16 cellular contexts compared by ENCODE assay signal in the genomic region with DNA sequence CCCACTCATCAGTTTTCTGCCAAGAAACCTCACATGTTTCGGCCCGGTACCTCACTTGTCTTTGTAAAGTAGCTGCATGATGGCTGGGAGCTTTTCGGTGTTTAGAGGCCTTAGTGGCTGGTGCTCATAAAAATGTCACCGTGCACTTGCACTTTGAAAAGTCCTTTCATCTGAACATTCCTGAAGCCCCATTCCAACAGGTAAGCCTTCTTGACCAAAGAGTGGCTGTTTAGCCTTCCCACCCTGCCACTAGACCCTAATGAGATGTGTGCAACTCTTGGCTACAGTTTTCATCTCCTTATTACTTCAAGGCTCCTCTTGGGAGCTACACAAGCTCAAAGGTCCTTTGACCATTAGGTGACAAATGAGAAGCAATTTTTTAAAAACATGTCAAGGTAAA.
DNase-seq lines count a peak whose midpoint lies in the region; ATAC-seq and TF ChIP-seq lines count a peak whose summit lies in the region.
"Had no signal": no experiment of that assay in that cellular context is flagged by ENCODE, and none has a peak within 500 bp of the region (broad histone marks: within the 10 kb centered on the region; RNA-seq: fewer than 3 reads in every experiment).

No MANE protein-coding gene starts in this region.

- peaks cover 28% of the 10 kb centered on the region for H3K79me2 ChIP-seq in PC-9 (ENCODE audit: low read depth)

- H2BK20ac ChIP-seq in IMR-90 (ENCODE audit: low read depth, low read length), result no peak overlapping the region

- peaks cover 79% of the 10 kb centered on the region for H3K4me1 Mint-ChIP-seq in progenitor cell of endocrine pancreas (ENCODE audit: low read depth)

- H3K18ac ChIP-seq in IMR-90 (ENCODE audit: low read depth, low read length), result no peak overlapping the region

- no peak for TF ChIP-seq POLR2A in IMR-90 (IDR thresholded peaks at IDR 0.05; ENCODE audit: low read depth, low read length)

- in situ Hi-C loops in IMR-90 (cut with MboI; ENCODE audit: low sequenced_read_pairs), result no loop called here

- H3K4me3 Mint-ChIP-seq in progenitor cell of endocrine pancreas (ENCODE audit: low read depth), result peak overlapping the region; percentile 2
- H3K4me3 Mint-ChIP-seq: CD14-positive monocyte; CD8-positive, alpha-beta T cell; IgD-negative memory B cell had no signal

- ATAC-seq in IMR-90 (ENCODE audit: low read depth), result no peak
- ATAC-seq: A549; CD8-positive, alpha-beta T cell; HCT116 had no signal

- no peak overlapping the region for H3K56ac ChIP-seq in IMR-90 (ENCODE audit: extremely low read depth, insufficient read depth, low read length)

- H3K27me3 ChIP-seq in IMR-90 (ENCODE audit: control insufficient read depth, insufficient read depth, low read length) (no peaks in the 10 kb centered on the region), PC-9 (ENCODE audit: insufficient read depth, low read depth) (no peaks in the 10 kb centered on the region)

- H3K4me3 ChIP-seq in IMR-90 (ENCODE audit: insufficient read depth, low read depth, low read length) (no peak overlapping the region), PC-9 (no peak overlapping the region)
- H3K4me3 ChIP-seq: A549 had no signal

- H3K27ac ChIP-seq in IMR-90 (ENCODE audit: insufficient read depth, low read length) (no peak overlapping the region), PC-9 (0 out of 2 replicates have a peak overlapping the region, but pooled peaks have one; percentile 38)
- H3K27ac ChIP-seq: A549, HL-60 had no signal

- H2AFZ ChIP-seq in IMR-90 (replicated peaks; ENCODE audit: low read length, poor library complexity) (no peak overlapping the region), PC-9 (no peak overlapping the region)

- H3K14ac ChIP-seq in IMR-90 (replicated peaks; ENCODE audit: low read depth, low read length), result no peak overlapping the region

- peaks cover 2% of the 10 kb centered on the region for H3K9me3 Mint-ChIP-seq in progenitor cell of endocrine pancreas (ENCODE audit: low read depth)
- H3K9me3 Mint-ChIP-seq: CD8-positive, alpha-beta T cell; IgD-negative memory B cell had no signal

- peak overlapping the region; percentile 22; the same call in 1 of the 2 replicates for H2AK5ac ChIP-seq in IMR-90 (ENCODE audit: low read depth, low read length)

- no peaks in the 10 kb centered on the region for H3K9me2 ChIP-seq in PC-9 (ENCODE audit: insufficient read depth)

- peaks cover 37% of the 10 kb centered on the region; the same call in 1 of the 2 replicates for H4K20me1 ChIP-seq in IMR-90 (ENCODE audit: insufficient read depth, low read length)
- H4K20me1 ChIP-seq in PC-9 (ENCODE audit: insufficient read depth), result peaks cover 14% of the 10 kb centered on the region

- peaks cover 17% of the 10 kb centered on the region for H3K4me1 ChIP-seq in IMR-90 (ENCODE audit: control insufficient read depth, insufficient read depth, low read length)
- H3K4me1 ChIP-seq in PC-9 (replicated peaks; ENCODE audit: insufficient read depth), result peaks cover 36% of the 10 kb centered on the region
- H3K4me1 ChIP-seq: A549 had no signal

- H2BK120ac ChIP-seq in IMR-90 (ENCODE audit: low read depth, low read length), result no peak overlapping the region

- H3K27ac Mint-ChIP-seq in progenitor cell of endocrine pancreas, result peak overlapping the region; percentile 96
- H3K27ac Mint-ChIP-seq: CD14-positive monocyte; CD8-positive, alpha-beta T cell; IgD-negative memory B cell had no signal

- no peak for TF ChIP-seq RAD21 in IMR-90 (IDR thresholded peaks at IDR 0.05; ENCODE audit: low read length)

- POLR2A ChIA-PET in IMR-90 (lab: Charles Lee; ENCODE audit: unreplicated experiment) (no interaction called here), PC-9 (lab: Charles Lee; ENCODE audit: unreplicated experiment) (no interaction called here)

- BruUV-seq in IMR-90 (replicated peaks; lab: Mats Ljungman, UMichigan) (no TSS peak), PC-9 (replicated peaks; lab: Mats Ljungman, UMichigan) (no TSS peak)

- WGBS in IMR-90 (ENCODE audit: extremely low coverage in 2 of 2, insufficient read length in 1 of 2), 2 experiments, result no CpG with 5 or more reads among the region's 4 CpGs

- H3K9me1 ChIP-seq in IMR-90 (ENCODE audit: insufficient read depth, low read length), result peaks cover 15% of the 10 kb centered on the region

- no peak overlapping the region for H2AK9ac ChIP-seq in IMR-90 (replicated peaks; ENCODE audit: low read depth, low read length, poor library complexity)

- H4K91ac ChIP-seq in IMR-90 (ENCODE audit: insufficient read depth, low read depth, low read length), result no peak overlapping the region

- peaks cover 52% of the 10 kb centered on the region; the same call in 1 of the 2 replicates for H3F3A ChIP-seq in PC-9 (ENCODE audit: insufficient read depth, low read depth)

- no peaks in the 10 kb centered on the region for H3K9me3 ChIP-seq in IMR-90 (ENCODE audit: control insufficient read depth, insufficient read depth, low read length)
- no peaks in the 10 kb centered on the region for H3K9me3 ChIP-seq in PC-9 (ENCODE audit: insufficient read depth, low read depth)
- H3K9me3 ChIP-seq: A549 had no signal

- no peak overlapping the region for H2BK15ac ChIP-seq in IMR-90 (ENCODE audit: low read depth, low read length)

- CTCF ChIA-PET in IMR-90 (lab: Yijun Ruan, JAX) (interaction anchor here (0.9 kb wide), 1 partner anchor 12 kb away, joined by 5 read pairs; no protein-coding TSS in a partner anchor), PC-9 (lab: Charles Lee) (interaction anchor here (0.5 kb wide), 1 partner anchor 194 kb away, joined by 3 read pairs; no protein-coding TSS in a partner anchor)

- peak overlapping the region; percentile 33; the same call in 1 of the 2 replicates for H3K23ac ChIP-seq in IMR-90 (ENCODE audit: low read depth, low read length)

- no peak overlapping the region for H3K9ac ChIP-seq in IMR-90 (ENCODE audit: low read depth, low read length)

- no peak overlapping the region for H4K8ac ChIP-seq in IMR-90 (ENCODE audit: low read depth in 2 of 2, low read length in 2 of 2)

- peaks cover 40 to 77% of the 10 kb centered on the region in 2 experiments for H3K79me1 ChIP-seq in IMR-90 (ENCODE audit: low read depth in 1 of 2, low read length in 2 of 2)

- intact Hi-C loops in IMR-90 (cut with micrococcal nuclease) (loop anchor here (5.0 kb wide), 1 partner anchor 132 kb away; no protein-coding TSS in a partner anchor), PC-9 (cut with micrococcal nuclease; ENCODE audit: unreplicated experiment) (no loop called here), cardiac septum (cut with DNase I) (no loop called here)

- no peak overlapping the region for H4K5ac ChIP-seq in IMR-90 (ENCODE audit: low read depth, low read length)

- no peak overlapping the region for H2BK5ac ChIP-seq in IMR-90 (ENCODE audit: low read depth, low read length, poor library complexity, severe bottlenecking)

- dilution Hi-C loops in IMR-90 (cut with HindIII; ENCODE audit: low sequenced_read_pairs, unreplicated experiment), result no loop called here

- H3K36me3 ChIP-seq in IMR-90 (ENCODE audit: control insufficient read depth, insufficient read depth, low read length) (peaks cover 9% of the 10 kb centered on the region), PC-9 (ENCODE audit: low read depth) (peaks cover 14% of the 10 kb centered on the region)

- no peak overlapping the region for H3K4me2 ChIP-seq in IMR-90 (ENCODE audit: low read depth, low read length)
- no peak overlapping the region for H3K4me2 ChIP-seq in PC-9
- H3K4me2 ChIP-seq: A549 had no signal

- H3K4ac ChIP-seq in IMR-90 (ENCODE audit: low read depth, low read length), result no peak overlapping the region

- peaks cover 32% of the 10 kb centered on the region for H3K36me3 Mint-ChIP-seq in progenitor cell of endocrine pancreas (ENCODE audit: insufficient read depth)
- H3K36me3 Mint-ChIP-seq: CD14-positive monocyte; CD8-positive, alpha-beta T cell; IgD-negative memory B cell had no signal

- TF ChIP-seq CTCF in IMR-90 (conservative IDR thresholded peaks at IDR 0.05; ENCODE audit: low read depth, low read length) (no peak), PC-9 (conservative IDR thresholded peaks at IDR 0.05) (no peak), progenitor cell of endocrine pancreas (IDR thresholded peaks at IDR 0.05; ENCODE audit: unreplicated experiment) (no peak)

- no peaks in the 10 kb centered on the region for H3K27me3 Mint-ChIP-seq in progenitor cell of endocrine pancreas

- DNase-seq in IMR-90, result no peak
- no peak for DNase-seq in PC-9
- peak; percentile 78 for DNase-seq in islet precursor cell
- no peak for DNase-seq in progenitor cell of endocrine pancreas (ENCODE audit: low spot score, unreplicated experiment)
- no peak for DNase-seq in GOT3 (lab: John Stamatoyannopoulos, UW)
- no peak for DNase-seq in cardiac septum (ENCODE audit: low spot score)
- DNase-seq in NCI-H128 (lab: John Stamatoyannopoulos, UW; ENCODE audit: unreplicated experiment), result no peak
- DNase-seq: CD8-positive, alpha-beta T cell; COR-L47; DND-41; GDM1 had no signal

TF ChIP-seq in IMR-90, 13 proteins besides CTCF, POLR2A, EP300 and RAD21 (continues in another document):
- TF ChIP-seq ELK1 (IDR thresholded peaks at IDR 0.05; ENCODE audit: borderline replicate concordance, low read depth, low read length) (no peak), MAFK (IDR thresholded peaks at IDR 0.05; ENCODE audit: low read depth, low read length) (no peak), CEBPB (IDR thresholded peaks at IDR 0.05; ENCODE audit: low read depth, low read length) (no peak), FOS (IDR thresholded peaks at IDR 0.05; ENCODE audit: low read depth, low read length) (no peak), BHLHE40 (IDR thresholded peaks at IDR 0.05; ENCODE audit: low read depth, low read length) (no peak), MXI1 (IDR thresholded peaks at IDR 0.05; ENCODE audit: borderline replicate concordance, low read depth, low read length) (no peak), RFX5 (IDR thresholded peaks at IDR 0.05; ENCODE audit: low read depth, low read length) (no peak), SMC3 (IDR thresholded peaks at IDR 0.05; ENCODE audit: low read depth, low read length) (no peak), MAZ (IDR thresholded peaks at IDR 0.05; ENCODE audit: borderline replicate concordance, low read depth, low read length) (no peak)
